27 cellular contexts compared by ENCODE assay signal in the genomic region with DNA sequence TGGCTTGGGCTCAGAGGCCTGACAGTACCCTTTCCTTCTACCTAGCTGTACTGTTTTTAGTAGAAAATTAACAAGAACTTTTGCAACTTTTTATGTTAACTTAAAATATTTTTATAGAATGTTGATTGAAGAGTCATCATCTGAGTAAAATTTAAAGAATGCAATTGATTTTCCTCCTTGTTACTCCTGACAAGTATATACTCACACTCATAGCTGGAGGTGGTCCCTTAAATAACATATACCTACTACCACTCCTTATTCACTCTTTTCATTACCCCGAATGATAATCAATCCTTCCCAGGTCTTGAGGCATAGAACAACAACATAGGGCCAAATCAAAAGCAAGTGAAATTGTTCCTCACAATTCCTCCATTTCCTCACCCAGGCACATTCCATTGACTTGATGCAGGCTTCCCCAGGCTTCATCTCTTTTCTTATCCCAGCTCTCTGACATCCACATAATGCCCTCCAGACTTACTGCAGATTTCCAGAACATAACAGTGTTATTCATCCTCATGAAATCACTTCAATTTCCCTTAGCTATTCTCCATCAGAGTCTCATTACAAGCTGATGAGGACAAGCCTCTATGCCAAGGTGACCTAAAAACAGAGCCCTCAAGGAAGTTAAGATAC.
A peak's percentile ranks its signal among the peaks of the same experiment; 100 is the strongest.
DNase-seq lines count a peak whose midpoint lies in the region; FAIRE-seq and TF ChIP-seq lines count a peak whose summit lies in the region.
"Had no signal": no experiment of that assay in that cellular context is flagged by ENCODE, and none has a peak within 500 bp of the region (broad histone marks: within the 10 kb centered on the region; RNA-seq: fewer than 3 reads in every experiment).

No MANE protein-coding gene starts in this region.

- no TSS peak for BruUV-seq in mammary epithelial cell (replicated peaks; lab: Mats Ljungman, UMichigan)
- no TSS peak for BruUV-seq in MCF 10A (replicated peaks; lab: Mats Ljungman, UMichigan)

- intact Hi-C loops in mammary epithelial cell (cut with micrococcal nuclease) = loop anchor here (10.0 kb wide), 1 partner anchor 394 kb away; no protein-coding TSS in a partner anchor
- intact Hi-C loops in MCF 10A (cut with micrococcal nuclease) = no loop called here
- intact Hi-C loops in stomach (cut with DNase I; ENCODE audit: low total_unique reads) = no loop called here

- CTCF ChIA-PET in mammary epithelial cell (lab: Charles Lee; ENCODE audit: low non-redundant PET) (interaction anchor here (0.5 kb wide), 1 partner anchor 134 kb away, joined by 5 read pairs; no protein-coding TSS in a partner anchor), MCF 10A (lab: Yijun Ruan, JAX) (interaction anchor here (0.5 kb wide), 1 partner anchor 386 kb away, joined by 5 read pairs; no protein-coding TSS in a partner anchor)

- H3K27ac Mint-ChIP-seq in MCF 10A (ENCODE audit: low read depth, unreplicated experiment) = no peak overlapping the region
- H3K27ac Mint-ChIP-seq in astrocyte (ENCODE audit: unreplicated experiment) = peak overlapping the region; percentile 56
- H3K27ac Mint-ChIP-seq: activated CD4-positive, alpha-beta memory T cell treated with anti-CD3 and anti-CD28 coated beads for 36 hours; immature natural killer cell; stimulated activated naive CD8-positive, alpha-beta T cell treated with anti-CD3 and anti-CD28 coated beads, Interleukin-15, Interleukin-2, amounts not matched to agents 100 ng/mL and 50 ng/mL, for 24 hours; T-helper 2 cell treated with Interferon-gamma antibody and Interleukin-4, amounts not matched to agents 5 μg/mL and 100 μg/mL, for 36 hours had no signal

- POLR2A ChIA-PET in MCF 10A (lab: Yijun Ruan, JAX) = interaction anchor here (0.5 to 1.1 kb wide), 2 partner anchors 14 to 122 kb away, joined by 3 read pairs; no protein-coding TSS in a partner anchor

- TF ChIP-seq POLR2A in stomach (IDR thresholded peaks at IDR 0.05) = no peak
- no peak for TF ChIP-seq POLR2A in Peyer's patch (IDR thresholded peaks at IDR 0.05)

- no peak overlapping the region for H3K4me3 Mint-ChIP-seq in MCF 10A (ENCODE audit: unreplicated experiment)
- H3K4me3 Mint-ChIP-seq in astrocyte (ENCODE audit: unreplicated experiment) = no peak overlapping the region
- H3K4me3 Mint-ChIP-seq: activated CD4-positive, alpha-beta memory T cell treated with anti-CD3 and anti-CD28 coated beads for 36 hours; immature natural killer cell; neural crest cell; stimulated activated naive CD8-positive, alpha-beta T cell treated with anti-CD3 and anti-CD28 coated beads, Interleukin-15, Interleukin-2, amounts not matched to agents 100 ng/mL and 50 ng/mL, for 24 hours; T-helper 2 cell treated with Interferon-gamma antibody and Interleukin-4, amounts not matched to agents 5 μg/mL and 100 μg/mL, for 36 hours had no signal

- TF ChIP-seq CTCF in mammary epithelial cell (conservative IDR thresholded peaks at IDR 0.05 in 1 of 2, IDR thresholded peaks at IDR 0.05 in 1 of 2; ENCODE audit: extremely low read depth in 1 of 2, insufficient read depth in 1 of 2, low read depth in 1 of 2, low read length in 2 of 2) (no peak), MCF 10A (IDR thresholded peaks at IDR 0.05; ENCODE audit: unreplicated experiment) (no peak), astrocyte (IDR thresholded peaks at IDR 0.05; ENCODE audit: insufficient read depth, low read depth, low read length) (no peak), stomach (IDR thresholded peaks at IDR 0.05) (no peak), BE2C (IDR thresholded peaks at IDR 0.05; ENCODE audit: low read depth, low read length) (no peak), Peyer's patch (IDR thresholded peaks at IDR 0.05) (no peak)

- no peaks in the 10 kb centered on the region for H4K20me1 ChIP-seq in mammary epithelial cell (ENCODE audit: insufficient read depth, low read length)
- no peaks in the 10 kb centered on the region for H4K20me1 ChIP-seq in astrocyte (ENCODE audit: insufficient read depth, low read length)
- H4K20me1 ChIP-seq: BLaER1 treated with 17β-estradiol and CSF1 and Interleukin-3, amounts not matched to agents 10 nM and 100 nM had no signal

- no peak for FAIRE-seq in astrocyte (lab: Jason Lieb, UNC)
- FAIRE-seq: K562 had no signal

- H3K27me3 Mint-ChIP-seq in MCF 10A (ENCODE audit: insufficient read depth, unreplicated experiment) (no peaks in the 10 kb centered on the region), astrocyte (ENCODE audit: low read depth, unreplicated experiment) (no peaks in the 10 kb centered on the region)
- H3K27me3 Mint-ChIP-seq: activated CD4-positive, alpha-beta memory T cell treated with anti-CD3 and anti-CD28 coated beads for 36 hours; stimulated activated naive CD8-positive, alpha-beta T cell treated with anti-CD3 and anti-CD28 coated beads, Interleukin-15, Interleukin-2, amounts not matched to agents 100 ng/mL and 50 ng/mL, for 24 hours had no signal

- no peak overlapping the region for H3K27ac ChIP-seq in mammary epithelial cell (ENCODE audit: insufficient read depth, low read depth, low read length)
- no peak overlapping the region for H3K27ac ChIP-seq in astrocyte (ENCODE audit: low read depth, low read length)
- no peak overlapping the region for H3K27ac ChIP-seq in stomach
- no peak overlapping the region for H3K27ac ChIP-seq in Peyer's patch
- H3K27ac ChIP-seq: BLaER1 treated with 17β-estradiol and CSF1 and Interleukin-3, amounts not matched to agents 10 nM and 100 nM; esophagus muscularis mucosa; heart right ventricle; transverse colon had no signal

- H3K9me3 ChIP-seq in mammary epithelial cell (replicated peaks; ENCODE audit: insufficient read depth, low read length) (peaks cover 5% of the 10 kb centered on the region), astrocyte (ENCODE audit: insufficient read depth, low read depth, low read length) (peaks cover 3% of the 10 kb centered on the region), stomach (peaks cover 0 to 11% (median 4%) of the 10 kb centered on the region in 4 donors), BE2C (no peaks in the 10 kb centered on the region), Peyer's patch (no peaks in the 10 kb centered on the region)
- H3K9me3 ChIP-seq: transverse colon had no signal

- H3K9me3 Mint-ChIP-seq in MCF 10A (ENCODE audit: unreplicated experiment) (no peaks in the 10 kb centered on the region), astrocyte (ENCODE audit: unreplicated experiment) (peaks cover 8% of the 10 kb centered on the region)

- H3K36me3 Mint-ChIP-seq in MCF 10A (ENCODE audit: insufficient read depth, unreplicated experiment) = no peaks in the 10 kb centered on the region
- no peaks in the 10 kb centered on the region for H3K36me3 Mint-ChIP-seq in astrocyte (ENCODE audit: low read depth, unreplicated experiment)
- H3K36me3 Mint-ChIP-seq: activated CD4-positive, alpha-beta memory T cell treated with anti-CD3 and anti-CD28 coated beads for 36 hours had no signal

- in situ Hi-C loops in mammary epithelial cell (cut with MboI; ENCODE audit: low sequenced_read_pairs in 2 of 2) = no loop called here

- H3K9ac ChIP-seq in mammary epithelial cell (ENCODE audit: insufficient read depth, low read length) (no peak overlapping the region), astrocyte (ENCODE audit: low read length) (no peak overlapping the region)
- H3K9ac ChIP-seq: BLaER1 treated with 17β-estradiol and CSF1 and Interleukin-3, amounts not matched to agents 10 nM and 100 nM had no signal

- DNase-seq in mammary epithelial cell (peak; percentile 32), MCF 10A (ENCODE audit: unreplicated experiment) (no peak), astrocyte (ENCODE audit: low read depth) (no peak), foreskin melanocyte (peak; percentile 6), NCI-H446 (lab: John Stamatoyannopoulos, UW) (no peak), stomach (no peak), BE2C (no peak), Peyer's patch (no peak)
- DNase-seq: 8988T; activated CD4-positive, alpha-beta memory T cell treated with anti-CD3 and anti-CD28 coated beads for 36 hours; activated gamma-delta T cell treated with Interleukin-2 at 50 U/mL for 16 hours; activated T-cell treated with anti-CD3 and anti-CD28 coated beads for 4 hours; amygdala; effector CD8-positive, alpha-beta T cell; heart right ventricle; immature natural killer cell; MV-4-11; NCI-H1694 treated with DMSO at 0.1 percent for 48 hours; stimulated activated CD4-positive, alpha-beta T cell treated with anti-CD3 and anti-CD28 coated beads, Interleukin-2, amount 100 ng/mL, for 48 hours; transverse colon had no signal

- H3K4me1 Mint-ChIP-seq in MCF 10A (ENCODE audit: insufficient read depth, unreplicated experiment) (peaks cover 5% of the 10 kb centered on the region), astrocyte (ENCODE audit: low read depth, unreplicated experiment) (peaks cover 5% of the 10 kb centered on the region)
- H3K4me1 Mint-ChIP-seq: immature natural killer cell, neural crest cell had no signal

- no peak for TF ChIP-seq EP300 in stomach (IDR thresholded peaks at IDR 0.05)

- dilution Hi-C loops in mammary epithelial cell (cut with HindIII; ENCODE audit: low sequenced_read_pairs) = no loop called here

- WGBS in mammary epithelial cell (ENCODE audit: low coverage, missing lambda C conversion rate) = 69% methylated on average over 1 of the region's 1 CpG
- 94 to 98% (median 95%) methylated on average over 1 of the region's 1 CpG for WGBS in stomach, 5 donors

- H3K4me1 ChIP-seq in mammary epithelial cell (ENCODE audit: insufficient read depth, low read length) (peaks cover 15% of the 10 kb centered on the region), astrocyte (ENCODE audit: insufficient read depth, low read length) (no peaks in the 10 kb centered on the region), stomach (no peaks in the 10 kb centered on the region), BE2C (no peaks in the 10 kb centered on the region), Peyer's patch (no peaks in the 10 kb centered on the region)
- H3K4me1 ChIP-seq: BLaER1 treated with 17β-estradiol and CSF1 and Interleukin-3, amounts not matched to agents 10 nM and 100 nM; esophagus muscularis mucosa; heart right ventricle; transverse colon had no signal

- H2AFZ ChIP-seq in mammary epithelial cell (ENCODE audit: low read depth, low read length) (peak overlapping the region; percentile 34), astrocyte (ENCODE audit: low read depth, low read length) (no peak overlapping the region)

- H3K4me2 ChIP-seq in mammary epithelial cell (ENCODE audit: insufficient read depth, low read depth, low read length) = no peak overlapping the region
- H3K4me2 ChIP-seq in astrocyte (ENCODE audit: low read length) = no peak overlapping the region
- H3K4me2 ChIP-seq: BLaER1 treated with 17β-estradiol and CSF1 and Interleukin-3, amounts not matched to agents 10 nM and 100 nM; smooth muscle cell had no signal

- H3K79me2 ChIP-seq in mammary epithelial cell (ENCODE audit: insufficient read depth, low read length) (no peaks in the 10 kb centered on the region), astrocyte (ENCODE audit: insufficient read depth, low read length) (no peaks in the 10 kb centered on the region)

- H3K36me3 ChIP-seq in mammary epithelial cell (ENCODE audit: insufficient read depth, low read length) (no peaks in the 10 kb centered on the region), astrocyte (ENCODE audit: insufficient read depth, low read length) (no peaks in the 10 kb centered on the region), stomach (no peaks in the 10 kb centered on the region), BE2C (no peaks in the 10 kb centered on the region), Peyer's patch (no peaks in the 10 kb centered on the region)
- H3K36me3 ChIP-seq: BLaER1 treated with 17β-estradiol and CSF1 and Interleukin-3, amounts not matched to agents 10 nM and 100 nM; esophagus muscularis mucosa; heart right ventricle; transverse colon had no signal

- H3K27me3 ChIP-seq in mammary epithelial cell (ENCODE audit: insufficient read depth, low read length) (no peaks in the 10 kb centered on the region), astrocyte (ENCODE audit: insufficient read depth, low read length) (no peaks in the 10 kb centered on the region), stomach (no peaks in the 10 kb centered on the region), BE2C (no peaks in the 10 kb centered on the region), Peyer's patch (no peaks in the 10 kb centered on the region)
- H3K27me3 ChIP-seq: BLaER1 treated with 17β-estradiol and CSF1 and Interleukin-3, amounts not matched to agents 10 nM and 100 nM; esophagus muscularis mucosa; heart right ventricle; transverse colon had no signal

- H3K4me3 ChIP-seq in mammary epithelial cell (replicated peaks in 1 of 3; ENCODE audit: insufficient read depth in 1 of 3, low read depth in 2 of 3, low read length in 3 of 3) = no peak overlapping the region
- H3K4me3 ChIP-seq in astrocyte (ENCODE audit: insufficient read depth, low read depth, low read length) = no peak overlapping the region
- H3K4me3 ChIP-seq in stomach = no peak overlapping the region
- no peak overlapping the region for H3K4me3 ChIP-seq in BE2C (ENCODE audit: low read depth, low read length)
- no peak overlapping the region for H3K4me3 ChIP-seq in Peyer's patch
- H3K4me3 ChIP-seq: BLaER1 treated with 17β-estradiol and CSF1 and Interleukin-3, amounts not matched to agents 10 nM and 100 nM; esophagus muscularis mucosa; heart right ventricle; K562; smooth muscle cell; transverse colon had no signal

Comparison
In these comparisons a context has a peak if more than half of its experiments do, and no peak if none do; other contexts are left out.
1. DNase-seq: peak in mammary epithelial cell (single experiment) and foreskin melanocyte (single experiment); none in MCF 10A (single experiment), astrocyte (single experiment), NCI-H446 (0 of 2), stomach (single experiment), BE2C (single experiment) and Peyer's patch (0 of 3).